ENCODE assay signal across 3 cellular contexts in genomic region chr2:141796449-141796848, GRCh38.
TF ChIP-seq lines count a peak whose summit lies in the region.

No MANE protein-coding gene starts in this region.

TF ChIP-seq in A549, 52 proteins besides CTCF, POLR2A, EP300 and RAD21 (continued from another document):
- TF ChIP-seq MAFK (IDR thresholded peaks at IDR 0.05; ENCODE audit: partially characterized antibody) (peak; percentile 55), PBX3 (IDR thresholded peaks at IDR 0.05) (no peak)

TF ChIP-seq in IMR-90, 13 proteins besides CTCF, POLR2A, EP300 and RAD21:
- TF ChIP-seq NFE2L2 (IDR thresholded peaks at IDR 0.05; ENCODE audit: low read depth, low read length) (no peak), MAFK (IDR thresholded peaks at IDR 0.05; ENCODE audit: low read depth, low read length) (peak; percentile 64)

TF ChIP-seq in H1, 55 proteins besides CTCF, POLR2A, EP300 and RAD21 (continued from another document):
- no peak for TF ChIP-seq CHD7 (IDR thresholded peaks at IDR 0.05; ENCODE audit: insufficient replicate concordance, low read length)
